20 cellular contexts compared by ENCODE assay signal in the genomic region with DNA sequence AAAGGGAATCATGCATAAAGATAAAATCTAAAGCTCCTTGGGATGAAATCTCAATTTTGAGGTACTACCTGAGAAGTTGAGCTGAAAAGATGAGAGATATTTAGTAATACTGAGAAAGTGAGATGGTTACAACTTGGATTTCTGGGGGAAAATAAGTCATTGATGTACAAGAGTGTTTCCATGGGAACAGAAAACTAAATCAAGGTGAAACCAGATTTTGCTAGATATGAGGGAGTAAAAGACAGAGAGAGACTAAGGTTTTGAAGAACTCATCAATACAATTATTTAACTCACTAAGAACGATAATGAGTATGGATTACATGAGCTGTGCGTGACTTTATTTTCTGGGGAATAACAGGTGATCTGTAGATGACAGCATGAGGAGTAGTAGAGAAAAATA. TPM values are rescaled to one million over a fixed set of nuclear protein-coding genes. Genes with fewer than 3 reads are reported as not detected.
A peak's percentile ranks its signal among the peaks of the same experiment; 100 is the strongest.
DNase-seq lines count a peak whose midpoint lies in the region; ATAC-seq and TF ChIP-seq lines count a peak whose summit lies in the region.
"Had no signal": no experiment of that assay in that cellular context is flagged by ENCODE, and none has a peak within 500 bp of the region (broad histone marks: within the 10 kb centered on the region; RNA-seq: fewer than 3 reads in every experiment).

No MANE protein-coding gene starts in this region.

- no peaks in the 10 kb centered on the region for H3K79me2 ChIP-seq in GM23338 (replicated peaks; ENCODE audit: insufficient read depth)

- H3F3A ChIP-seq in GM23338 (replicated peaks; ENCODE audit: low read depth): no peaks in the 10 kb centered on the region

- H3K27ac ChIP-seq in GM23338 (ENCODE audit: low read depth): no peak overlapping the region
- H3K27ac ChIP-seq: Peyer's patch had no signal

- TF ChIP-seq CTCF in GM23338 (conservative IDR thresholded peaks at IDR 0.05; ENCODE audit: low read depth in 2 of 2): no peak

- no peak overlapping the region for H3K4me2 ChIP-seq in GM23338

- peaks cover 6% of the 10 kb centered on the region for H3K9me3 Mint-ChIP-seq in activated T-cell treated with anti-CD3 and anti-CD28 coated beads, Interleukin-2, amount 50 U/mL, for 24 hours
- H3K9me3 Mint-ChIP-seq in stimulated activated effector memory CD8-positive, alpha-beta T cell treated with anti-CD3 and anti-CD28 coated beads, Interleukin-12 subunit alpha, Interleukin-12 subunit beta, amount 100 ng/mL, for 72 hours: no peaks in the 10 kb centered on the region
- peaks cover 4% of the 10 kb centered on the region; the same call in 1 of the 3 replicates for H3K9me3 Mint-ChIP-seq in GM23338
- H3K9me3 Mint-ChIP-seq: CD4-positive, alpha-beta T cell had no signal

- H3K4me1 Mint-ChIP-seq in activated T-cell treated with anti-CD3 and anti-CD28 coated beads, Interleukin-2, amount 50 U/mL, for 24 hours (ENCODE audit: low read depth): peaks cover 32% of the 10 kb centered on the region
- peaks cover 24% of the 10 kb centered on the region for H3K4me1 Mint-ChIP-seq in stimulated activated effector memory CD8-positive, alpha-beta T cell treated with anti-CD3 and anti-CD28 coated beads, Interleukin-12 subunit alpha, Interleukin-12 subunit beta, amount 100 ng/mL, for 72 hours
- H3K4me1 Mint-ChIP-seq in GM23338: no peaks in the 10 kb centered on the region

- H4K20me1 ChIP-seq in GM23338 (replicated peaks; ENCODE audit: insufficient read depth): no peaks in the 10 kb centered on the region

- H3K36me3 Mint-ChIP-seq in activated T-cell treated with anti-CD3 and anti-CD28 coated beads, Interleukin-2, amount 50 U/mL, for 24 hours (ENCODE audit: low read depth): peaks cover 3% of the 10 kb centered on the region
- peaks cover 8% of the 10 kb centered on the region for H3K36me3 Mint-ChIP-seq in stimulated activated effector memory CD8-positive, alpha-beta T cell treated with anti-CD3 and anti-CD28 coated beads, Interleukin-12 subunit alpha, Interleukin-12 subunit beta, amount 100 ng/mL, for 72 hours
- no peaks in the 10 kb centered on the region for H3K36me3 Mint-ChIP-seq in GM23338 (ENCODE audit: low read depth)

- H3K4me3 Mint-ChIP-seq in activated T-cell treated with anti-CD3 and anti-CD28 coated beads, Interleukin-2, amount 50 U/mL, for 24 hours: no peak overlapping the region
- no peak overlapping the region for H3K4me3 Mint-ChIP-seq in stimulated activated effector memory CD8-positive, alpha-beta T cell treated with anti-CD3 and anti-CD28 coated beads, Interleukin-12 subunit alpha, Interleukin-12 subunit beta, amount 100 ng/mL, for 72 hours
- H3K4me3 Mint-ChIP-seq in GM23338: no peak overlapping the region
- H3K4me3 Mint-ChIP-seq: CD4-positive, alpha-beta T cell had no signal

- no peaks in the 10 kb centered on the region for H3K36me3 ChIP-seq in GM23338 (ENCODE audit: insufficient read depth)
- H3K36me3 ChIP-seq: Peyer's patch had no signal

- H3K4me3 ChIP-seq in GM23338: no peak overlapping the region
- H3K4me3 ChIP-seq: Peyer's patch had no signal

- H3K27ac Mint-ChIP-seq in activated T-cell treated with anti-CD3 and anti-CD28 coated beads, Interleukin-2, amount 50 U/mL, for 24 hours: peak overlapping the region; percentile 16
- H3K27ac Mint-ChIP-seq in stimulated activated effector memory CD8-positive, alpha-beta T cell treated with anti-CD3 and anti-CD28 coated beads, Interleukin-12 subunit alpha, Interleukin-12 subunit beta, amount 100 ng/mL, for 72 hours: no peak overlapping the region
- no peak overlapping the region for H3K27ac Mint-ChIP-seq in GM23338
- H3K27ac Mint-ChIP-seq: CD4-positive, alpha-beta T cell had no signal

- no peaks in the 10 kb centered on the region for H3K27me3 Mint-ChIP-seq in activated T-cell treated with anti-CD3 and anti-CD28 coated beads, Interleukin-2, amount 50 U/mL, for 24 hours
- no peaks in the 10 kb centered on the region for H3K27me3 Mint-ChIP-seq in GM23338 (ENCODE audit: insufficient read depth, low read depth, poor library complexity)
- H3K27me3 Mint-ChIP-seq: CD4-positive, alpha-beta T cell had no signal

- H3K27me3 ChIP-seq in GM23338 (ENCODE audit: insufficient read depth): no peaks in the 10 kb centered on the region
- H3K27me3 ChIP-seq: Peyer's patch had no signal

- ATAC-seq in HG02610 (IDR thresholded peaks at IDR 0.05; ENCODE audit: unreplicated experiment) (peak; percentile 51), HG03342 (IDR thresholded peaks at IDR 0.05; ENCODE audit: unreplicated experiment) (peak; percentile 37), GM23338 (no peak)
- peak; percentile 78 for ATAC-seq in stimulated activated effector memory CD8-positive, alpha-beta T cell treated with anti-CD3 and anti-CD28 coated beads, Interleukin-12 subunit alpha, Interleukin-12 subunit beta, amount 100 ng/mL, for 72 hours

- DNase-seq in activated T-cell treated with anti-CD3 and anti-CD28 coated beads, Interleukin-2, amount 50 U/mL, for 24 hours: no peak
- DNase-seq in activated T-cell treated with anti-CD3 and anti-CD28 coated beads for 4 hours (no peak), NCI-H1105 treated with DMSO at 0.1 percent for 48 hours (lab: John Stamatoyannopoulos, UW) (no peak), GM23338 (ENCODE audit: low spot score) (no peak)
- no peak for DNase-seq in stimulated activated effector memory CD8-positive, alpha-beta T cell treated with anti-CD3 and anti-CD28 coated beads, Interleukin-12 subunit alpha, Interleukin-12 subunit beta, amount 100 ng/mL, for 72 hours (ENCODE audit: low spot score in 2 of 2)
- DNase-seq: CD4-positive, alpha-beta T cell; COR-L47; DMS79; H7; IMR-90; NCI-H1105; NCI-H1694 treated with DMSO at 0.1 percent for 48 hours; NCI-H2081 treated with DMSO at 0.1 percent for 48 hours; NCI-H2171 treated with DMSO at 0.1 percent for 48 hours; NCI-H446; NCI-H526; Peyer's patch had no signal

- no peaks in the 10 kb centered on the region for H3K4me1 ChIP-seq in GM23338 (ENCODE audit: insufficient read depth)
- H3K4me1 ChIP-seq: Peyer's patch had no signal

- no peaks in the 10 kb centered on the region for H3K9me2 ChIP-seq in GM23338 (ENCODE audit: insufficient read depth)

- H2AFZ ChIP-seq in GM23338: no peak overlapping the region

TF ChIP-seq in GM23338, 12 proteins besides CTCF, POLR2A, EP300 and RAD21 (continues in another document):
- TF ChIP-seq JUNB (IDR thresholded peaks at IDR 0.05; ENCODE audit: unreplicated experiment): no peak
- TF ChIP-seq EZH2 (IDR thresholded peaks at IDR 0.05; ENCODE audit: low read depth, unreplicated experiment): no peak
- no peak for TF ChIP-seq STAT1 (IDR thresholded peaks at IDR 0.05; ENCODE audit: unreplicated experiment)
- TF ChIP-seq, protein P1, sequence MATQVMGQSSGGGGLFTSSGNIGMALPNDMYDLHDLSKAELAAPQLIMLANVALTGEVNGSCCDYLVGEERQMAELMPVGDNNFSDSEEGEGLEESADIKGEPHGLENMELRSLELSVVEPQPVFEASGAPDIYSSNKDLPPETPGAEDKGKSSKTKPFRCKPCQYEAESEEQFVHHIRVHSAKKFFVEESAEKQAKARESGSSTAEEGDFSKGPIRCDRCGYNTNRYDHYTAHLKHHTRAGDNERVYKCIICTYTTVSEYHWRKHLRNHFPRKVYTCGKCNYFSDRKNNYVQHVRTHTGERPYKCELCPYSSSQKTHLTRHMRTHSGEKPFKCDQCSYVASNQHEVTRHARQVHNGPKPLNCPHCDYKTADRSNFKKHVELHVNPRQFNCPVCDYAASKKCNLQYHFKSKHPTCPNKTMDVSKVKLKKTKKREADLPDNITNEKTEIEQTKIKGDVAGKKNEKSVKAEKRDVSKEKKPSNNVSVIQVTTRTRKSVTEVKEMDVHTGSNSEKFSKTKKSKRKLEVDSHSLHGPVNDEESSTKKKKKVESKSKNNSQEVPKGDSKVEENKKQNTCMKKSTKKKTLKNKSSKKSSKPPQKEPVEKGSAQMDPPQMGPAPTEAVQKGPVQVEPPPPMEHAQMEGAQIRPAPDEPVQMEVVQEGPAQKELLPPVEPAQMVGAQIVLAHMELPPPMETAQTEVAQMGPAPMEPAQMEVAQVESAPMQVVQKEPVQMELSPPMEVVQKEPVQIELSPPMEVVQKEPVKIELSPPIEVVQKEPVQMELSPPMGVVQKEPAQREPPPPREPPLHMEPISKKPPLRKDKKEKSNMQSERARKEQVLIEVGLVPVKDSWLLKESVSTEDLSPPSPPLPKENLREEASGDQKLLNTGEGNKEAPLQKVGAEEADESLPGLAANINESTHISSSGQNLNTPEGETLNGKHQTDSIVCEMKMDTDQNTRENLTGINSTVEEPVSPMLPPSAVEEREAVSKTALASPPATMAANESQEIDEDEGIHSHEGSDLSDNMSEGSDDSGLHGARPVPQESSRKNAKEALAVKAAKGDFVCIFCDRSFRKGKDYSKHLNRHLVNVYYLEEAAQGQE (IDR thresholded peaks at IDR 0.05; ENCODE audit: unreplicated experiment): no peak
- no peak for TF ChIP-seq POLR2AphosphoS5 (IDR thresholded peaks at IDR 0.05; ENCODE audit: low read depth)
- no peak for TF ChIP-seq ZNF331 (CRISPR knock-in tag; IDR thresholded peaks at IDR 0.05; ENCODE audit: low read depth)
- TF ChIP-seq ZNF114 (CRISPR knock-in tag; IDR thresholded peaks at IDR 0.05): no peak
- TF ChIP-seq, protein P2, sequence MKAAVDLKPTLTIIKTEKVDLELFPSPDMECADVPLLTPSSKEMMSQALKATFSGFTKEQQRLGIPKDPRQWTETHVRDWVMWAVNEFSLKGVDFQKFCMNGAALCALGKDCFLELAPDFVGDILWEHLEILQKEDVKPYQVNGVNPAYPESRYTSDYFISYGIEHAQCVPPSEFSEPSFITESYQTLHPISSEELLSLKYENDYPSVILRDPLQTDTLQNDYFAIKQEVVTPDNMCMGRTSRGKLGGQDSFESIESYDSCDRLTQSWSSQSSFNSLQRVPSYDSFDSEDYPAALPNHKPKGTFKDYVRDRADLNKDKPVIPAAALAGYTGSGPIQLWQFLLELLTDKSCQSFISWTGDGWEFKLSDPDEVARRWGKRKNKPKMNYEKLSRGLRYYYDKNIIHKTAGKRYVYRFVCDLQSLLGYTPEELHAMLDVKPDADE (IDR thresholded peaks at IDR 0.05): no peak
- TF ChIP-seq EZH2phosphoT487 (IDR thresholded peaks at IDR 0.05; ENCODE audit: unreplicated experiment): no peak
- no peak for TF ChIP-seq NANOG (IDR thresholded peaks at IDR 0.05; ENCODE audit: borderline replicate concordance)
- no peak for TF ChIP-seq CREB1 (CRISPR knock-in tag; IDR thresholded peaks at IDR 0.05; ENCODE audit: low read depth)

RNA-seq across cellular contexts. Expression of gene ST8SIA4, which starts 10.2 kb away (rescaled TPM):
- 0.28 and 1.3 TPM in 2 replicates for total RNA-seq in GM23338 (2014; rRNA removed; shearing (Covaris generic))
- 0.11 and 0.35 TPM in 2 replicates for polyA plus RNA-seq in GM23338 (2016; fragmentation: Nextera tagmentation; extraction: Ambion mirVana)
- polyA plus RNA-seq: BJ had no signal
